In genomic region chr1:66480162-66480561, GRCh38 we compare ENCODE assay signal across 16 cellular contexts.
"Had no signal": no experiment of that assay in that cellular context is flagged by ENCODE, and none has a peak within 500 bp of the region (broad histone marks: within the 10 kb centered on the region; RNA-seq: fewer than 3 reads in every experiment).

No MANE protein-coding gene starts in this region.

- H3K9me3 Mint-ChIP-seq: stimulated activated effector memory CD8-positive, alpha-beta T cell treated with anti-CD3 and anti-CD28 coated beads, Interleukin-12 subunit alpha, Interleukin-12 subunit beta, amount 100 ng/mL, for 72 hours had no signal

- H3K27me3 ChIP-seq: stomach, vagina had no signal

- ATAC-seq: sciatic nerve; stimulated activated effector memory CD8-positive, alpha-beta T cell treated with anti-CD3 and anti-CD28 coated beads, Interleukin-12 subunit alpha, Interleukin-12 subunit beta, amount 100 ng/mL, for 72 hours had no signal

- H3K4me3 ChIP-seq: left ventricle myocardium inferior, stomach, vagina had no signal

- H3K27ac Mint-ChIP-seq: activated CD4-positive, alpha-beta memory T cell treated with anti-CD3 and anti-CD28 coated beads for 36 hours; activated naive CD8-positive, alpha-beta T cell; progenitor cell of endocrine pancreas; stimulated activated effector memory CD8-positive, alpha-beta T cell treated with anti-CD3 and anti-CD28 coated beads, Interleukin-12 subunit alpha, Interleukin-12 subunit beta, amount 100 ng/mL, for 72 hours had no signal

- H3K4me1 ChIP-seq: left ventricle myocardium inferior, stomach, vagina had no signal

- H3K27ac ChIP-seq: left ventricle myocardium inferior, stomach, vagina had no signal

- H3K9me3 ChIP-seq: left ventricle myocardium inferior, vagina had no signal

- DNase-seq: activated CD4-positive, alpha-beta memory T cell treated with anti-CD3 and anti-CD28 coated beads for 36 hours; activated CD4-positive, alpha-beta T cell treated with anti-CD3 and anti-CD28 coated beads for 4 hours; activated T-cell treated with anti-CD3 and anti-CD28 coated beads for 4 hours; amniotic stem cell; effector CD4-positive, alpha-beta T cell; hypothalamus; left ventricle myocardium inferior; occipital lobe; stimulated activated CD4-positive, alpha-beta T cell treated with anti-CD3 and anti-CD28 coated beads, Interleukin-4, amount 100 ng/mL, for 24 hours; stomach; trophoblast cell had no signal

- H3K4me1 Mint-ChIP-seq: stimulated activated effector memory CD8-positive, alpha-beta T cell treated with anti-CD3 and anti-CD28 coated beads, Interleukin-12 subunit alpha, Interleukin-12 subunit beta, amount 100 ng/mL, for 72 hours had no signal

- H3K36me3 Mint-ChIP-seq: activated CD4-positive, alpha-beta memory T cell treated with anti-CD3 and anti-CD28 coated beads for 36 hours; activated naive CD8-positive, alpha-beta T cell; stimulated activated effector memory CD8-positive, alpha-beta T cell treated with anti-CD3 and anti-CD28 coated beads, Interleukin-12 subunit alpha, Interleukin-12 subunit beta, amount 100 ng/mL, for 72 hours had no signal

- H3K4me3 Mint-ChIP-seq: activated CD4-positive, alpha-beta memory T cell treated with anti-CD3 and anti-CD28 coated beads for 36 hours; activated naive CD8-positive, alpha-beta T cell; stimulated activated effector memory CD8-positive, alpha-beta T cell treated with anti-CD3 and anti-CD28 coated beads, Interleukin-12 subunit alpha, Interleukin-12 subunit beta, amount 100 ng/mL, for 72 hours had no signal

- H3K36me3 ChIP-seq: left ventricle myocardium inferior, stomach, vagina had no signal
